Comparison of ENCODE assay signal across 22 cellular contexts in the genomic region with DNA sequence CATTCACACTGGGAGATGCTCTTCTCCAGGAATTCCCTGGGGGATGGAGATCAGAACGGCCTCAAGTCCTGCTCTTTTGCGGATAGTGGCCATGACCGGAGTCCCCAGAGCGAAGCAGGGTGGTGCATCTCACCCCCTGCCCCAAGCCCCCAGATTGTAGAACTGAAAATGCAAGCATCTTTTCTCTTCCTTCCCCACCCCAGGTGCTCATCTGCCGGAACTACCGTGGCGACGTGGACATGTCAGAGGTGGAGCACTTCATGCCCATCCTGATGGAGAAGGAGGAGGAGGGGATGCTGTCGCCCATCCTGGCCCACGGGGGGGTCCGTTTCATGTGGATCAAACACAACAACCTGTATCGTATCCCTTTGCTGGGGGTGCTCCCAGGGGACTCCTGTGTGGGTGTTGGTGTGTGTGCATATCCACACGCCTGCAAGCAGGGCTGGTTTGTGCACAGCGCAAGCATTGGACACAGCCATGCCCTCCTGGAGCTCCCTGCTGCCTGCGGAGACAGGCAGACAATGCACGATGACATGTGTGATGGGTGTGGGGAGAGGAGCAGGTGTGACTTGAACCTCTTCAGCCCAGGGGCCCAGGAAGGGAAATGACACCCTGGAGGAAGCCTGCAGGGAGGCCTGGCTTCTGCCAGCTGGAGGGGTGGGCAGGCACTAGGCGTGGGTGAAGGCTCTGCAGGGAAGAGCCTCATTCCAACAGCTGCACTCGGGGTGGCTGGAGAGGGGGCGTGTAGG. TPM values are rescaled to one million over a fixed set of nuclear protein-coding genes. Genes with fewer than 3 reads are reported as not detected.
DNase-seq lines count a peak whose midpoint lies in the region; ATAC-seq and TF ChIP-seq lines count a peak whose summit lies in the region.
"Had no signal": no experiment of that assay in that cellular context is flagged by ENCODE, and none has a peak within 500 bp of the region (broad histone marks: within the 10 kb centered on the region; RNA-seq: fewer than 3 reads in every experiment).

No MANE protein-coding gene starts in this region.

- DNase-seq in NCI-H2171 treated with DMSO at 0.1 percent for 48 hours (lab: John Stamatoyannopoulos, UW) (peak; percentile 8), NCI-H2171 (lab: John Stamatoyannopoulos, UW) (no peak), COLO668 (lab: John Stamatoyannopoulos, UW; ENCODE audit: unreplicated experiment) (peak; percentile 14), mesenteric fat pad (ENCODE audit: low spot score) (peak; percentile 87)
- DNase-seq in stimulated activated CD4-positive, alpha-beta T cell treated with anti-CD3 and anti-CD28 coated beads, Interleukin-4, amount 100 ng/mL, for 4 hours = no peak
- DNase-seq: activated CD8-positive, alpha-beta memory T cell treated with anti-CD3 and anti-CD28 coated beads, Interleukin-2, amount 10 ng/mL, durations not matched to agents 7 days and 5 days; DMS153; effector memory CD4-positive, alpha-beta T cell; NCI-H187 treated with DMSO at 0.1 percent for 48 hours; NCI-H748 treated with DMSO at 0.1 percent for 48 hours; OCI-M1; SIG-M5 had no signal

- peak overlapping the region; percentile 70 for H3K27ac ChIP-seq in VCaP
- H3K27ac ChIP-seq: ascending aorta, neutrophil had no signal

- ATAC-seq in GM21786 (IDR thresholded peaks at IDR 0.05; ENCODE audit: unreplicated experiment) = no peak
- ATAC-seq in GM18511 (IDR thresholded peaks at IDR 0.05; ENCODE audit: unreplicated experiment) = no peak
- ATAC-seq: activated CD8-positive, alpha-beta memory T cell treated with anti-CD3 and anti-CD28 coated beads, Interleukin-2, amount 10 ng/mL, durations not matched to agents 7 days and 5 days had no signal

- TF ChIP-seq CTCF in VCaP (conservative IDR thresholded peaks at IDR 0.05) = no peak

RNA-seq across cellular contexts. Expression of a gene that starts 5.7 kb away (rescaled TPM):
- 110 TPM for total RNA-seq in mesenteric fat pad

RNA-seq across cellular contexts. Expression of a gene that starts 18.2 kb away (rescaled TPM):
- 59.4 TPM for total RNA-seq in mesenteric fat pad

RNA-seq across cellular contexts. Expression of a gene that starts 30.1 kb away (rescaled TPM):
- total RNA-seq in mesenteric fat pad = not detected
- total RNA-seq: activated CD8-positive, alpha-beta memory T cell treated with anti-CD3 and anti-CD28 coated beads, Interleukin-2, amount 10 ng/mL, durations not matched to agents 7 days and 5 days; activated T-helper 2 cell treated with anti-CD3 and anti-CD28 coated beads, Interferon-gamma antibody, Interleukin-2, Interleukin-4, amounts not matched to agents 10 μg/mL and 5 μg/mL and 100 μg/mL, durations not matched to agents 14 hours and 24 hours and 36 hours; ascending aorta; cerebellum; mononuclear cell; T-helper 1 cell treated with Interleukin-12 subunit alpha and Interleukin-12 subunit beta and Interleukin-4 antibody, amounts not matched to agents 30 ng/mL and 1 ng/mL, for 36 hours; temporal lobe had no signal

RNA-seq across cellular contexts. Expression of a gene that starts 59.9 kb away (rescaled TPM):
- total RNA-seq in mesenteric fat pad = 1.2 TPM
- total RNA-seq: ascending aorta, cerebellum had no signal

Comparison
In these comparisons a context has a peak if more than half of its experiments do, and no peak if none do; other contexts are left out.
1. DNase-seq: peak in NCI-H2171 treated with DMSO at 0.1 percent for 48 hours (single experiment), COLO668 (single experiment) and mesenteric fat pad (single experiment); none in NCI-H2171 (single experiment) and stimulated activated CD4-positive, alpha-beta T cell treated with anti-CD3 and anti-CD28 coated beads, Interleukin-4, amount 100 ng/mL, for 4 hours (0 of 2).